Comparison of ENCODE assay signal across 9 cellular contexts in genomic region chr1:27137544-27138075, GRCh38. TPM values are rescaled to one million over a fixed set of nuclear protein-coding genes. Genes with fewer than 3 reads are reported as not detected.
DNase-seq lines count a peak whose midpoint lies in the region; ATAC-seq and TF ChIP-seq lines count a peak whose summit lies in the region.
"Had no signal": no experiment of that assay in that cellular context is flagged by ENCODE, and none has a peak within 500 bp of the region (broad histone marks: within the 10 kb centered on the region; RNA-seq: fewer than 3 reads in every experiment).

No MANE protein-coding gene starts in this region.

- no peak for ATAC-seq in GM23338
- peak; percentile 26 to 70 (median 50) for ATAC-seq in heart right ventricle
- no peak for ATAC-seq in HG03342 (IDR thresholded peaks at IDR 0.05; ENCODE audit: unreplicated experiment)

- no peak overlapping the region for H2AFZ ChIP-seq in GM23338

- H3K4me1 ChIP-seq in GM23338 (ENCODE audit: insufficient read depth) (peaks cover 39% of the 10 kb centered on the region), heart right ventricle (peaks cover 21 to 99% (median 78%) of the 10 kb centered on the region in 9 donors), sigmoid colon (peaks cover 0 to 83% (median 59%) of the 10 kb centered on the region in 4 donors)

- TF ChIP-seq CTCF in GM23338 (conservative IDR thresholded peaks at IDR 0.05; ENCODE audit: low read depth in 2 of 2) (no peak), heart right ventricle (IDR thresholded peaks at IDR 0.05) (no peak), sigmoid colon (IDR thresholded peaks at IDR 0.05) (no peak), glutamatergic neuron (IDR thresholded peaks at IDR 0.05; ENCODE audit: partially characterized antibody, unreplicated experiment) (no peak)

- no peak overlapping the region for H3K4me3 Mint-ChIP-seq in GM23338
- H3K4me3 Mint-ChIP-seq in glutamatergic neuron (ENCODE audit: unreplicated experiment): no peak overlapping the region

- 65 to 70% methylated on average over 11 of the region's 11 CpGs for WGBS in heart right ventricle, 2 donors
- 53 to 73% methylated on average over 11 of the region's 11 CpGs for WGBS in sigmoid colon, 2 donors

- H3K36me3 ChIP-seq in GM23338 (ENCODE audit: insufficient read depth): 0 out of 2 replicates have a peak, but pooled peaks cover 5% of the 10 kb centered on the region
- peaks cover 0 to 6% (median 0%) of the 10 kb centered on the region in 9 donors for H3K36me3 ChIP-seq in heart right ventricle
- no peaks in the 10 kb centered on the region for H3K36me3 ChIP-seq in sigmoid colon

- H3K4me1 Mint-ChIP-seq in GM23338 (peaks cover 48% of the 10 kb centered on the region), glutamatergic neuron (ENCODE audit: low read depth, unreplicated experiment) (peaks cover 20% of the 10 kb centered on the region)

- peak overlapping the region; percentile 43; the same call in 1 of the 2 replicates for H3K4me2 ChIP-seq in GM23338

- H3K36me3 Mint-ChIP-seq in GM23338 (ENCODE audit: low read depth) (no peaks in the 10 kb centered on the region), glutamatergic neuron (ENCODE audit: unreplicated experiment) (no peaks in the 10 kb centered on the region)

- intact Hi-C loops in heart right ventricle (cut with DNase I) (no loop called here), sigmoid colon (cut with DNase I) (no loop called here)

- H4K20me1 ChIP-seq in GM23338 (replicated peaks; ENCODE audit: insufficient read depth): no peaks in the 10 kb centered on the region; the same call in 1 of the 2 replicates

- H3K27me3 Mint-ChIP-seq in GM23338 (ENCODE audit: insufficient read depth, low read depth, poor library complexity) (peaks cover 11% of the 10 kb centered on the region), glutamatergic neuron (ENCODE audit: unreplicated experiment) (peaks cover 3% of the 10 kb centered on the region)

- peaks cover 36% of the 10 kb centered on the region for H3K79me2 ChIP-seq in GM23338 (replicated peaks; ENCODE audit: insufficient read depth)

- H3K9me2 ChIP-seq in GM23338 (ENCODE audit: insufficient read depth): no peaks in the 10 kb centered on the region

- H3K9me3 Mint-ChIP-seq in GM23338: no peaks in the 10 kb centered on the region; the same call in 2 of the 3 replicates
- peaks cover 1% of the 10 kb centered on the region for H3K9me3 Mint-ChIP-seq in glutamatergic neuron (ENCODE audit: unreplicated experiment)

- H3K27me3 ChIP-seq in GM23338 (ENCODE audit: insufficient read depth) (no peaks in the 10 kb centered on the region), heart right ventricle (no peaks in the 10 kb centered on the region), sigmoid colon (no peaks in the 10 kb centered on the region)

- TF ChIP-seq POLR2A in sigmoid colon (IDR thresholded peaks at IDR 0.05): no peak

- H3K27ac ChIP-seq in GM23338 (ENCODE audit: low read depth) (no peak overlapping the region), heart right ventricle (peak overlapping the region; percentile 9 to 92 (median 52)), sigmoid colon (peak overlapping the region in 3 of 4 donors; percentile 34 to 48 (median 47))

- H3K4me3 ChIP-seq in GM23338 (no peak overlapping the region), heart right ventricle (peak overlapping the region in 1 of 10 donors; percentile 4), sigmoid colon (no peak overlapping the region)

- no peaks in the 10 kb centered on the region for H3K9me3 ChIP-seq in heart right ventricle
- no peaks in the 10 kb centered on the region for H3K9me3 ChIP-seq in sigmoid colon

- H3F3A ChIP-seq in GM23338 (replicated peaks; ENCODE audit: low read depth): no peaks in the 10 kb centered on the region; the same call in 1 of the 2 replicates

- H3K27ac Mint-ChIP-seq in GM23338: no peak overlapping the region
- H3K27ac Mint-ChIP-seq in glutamatergic neuron (ENCODE audit: unreplicated experiment): no peak overlapping the region

- TF ChIP-seq EP300 in sigmoid colon (IDR thresholded peaks at IDR 0.05): no peak

- DNase-seq in GM23338 (ENCODE audit: low spot score): no peak
- DNase-seq in activated CD4-positive, alpha-beta T cell treated with anti-CD3 and anti-CD28 coated beads, Interleukin-2, amount 50 U/mL, for 48 hours: peak; percentile 29 to 41
- peak in 1 of 2 donors; percentile 39 for DNase-seq in heart right ventricle
- no peak for DNase-seq in sigmoid colon
- DNase-seq in inferior parietal cortex (ENCODE audit: extremely low spot score): no peak
- DNase-seq in NOMO-1 treated with dmso at 0.1 percent for 144 hours (lab: John Stamatoyannopoulos, UW; ENCODE audit: unreplicated experiment): no peak
- no peak for DNase-seq in glutamatergic neuron
- DNase-seq: NCI-H2081 treated with DMSO at 0.1 percent for 48 hours had no signal

TF ChIP-seq in GM23338, 12 proteins besides CTCF, POLR2A, EP300 and RAD21:
- TF ChIP-seq, protein P1, sequence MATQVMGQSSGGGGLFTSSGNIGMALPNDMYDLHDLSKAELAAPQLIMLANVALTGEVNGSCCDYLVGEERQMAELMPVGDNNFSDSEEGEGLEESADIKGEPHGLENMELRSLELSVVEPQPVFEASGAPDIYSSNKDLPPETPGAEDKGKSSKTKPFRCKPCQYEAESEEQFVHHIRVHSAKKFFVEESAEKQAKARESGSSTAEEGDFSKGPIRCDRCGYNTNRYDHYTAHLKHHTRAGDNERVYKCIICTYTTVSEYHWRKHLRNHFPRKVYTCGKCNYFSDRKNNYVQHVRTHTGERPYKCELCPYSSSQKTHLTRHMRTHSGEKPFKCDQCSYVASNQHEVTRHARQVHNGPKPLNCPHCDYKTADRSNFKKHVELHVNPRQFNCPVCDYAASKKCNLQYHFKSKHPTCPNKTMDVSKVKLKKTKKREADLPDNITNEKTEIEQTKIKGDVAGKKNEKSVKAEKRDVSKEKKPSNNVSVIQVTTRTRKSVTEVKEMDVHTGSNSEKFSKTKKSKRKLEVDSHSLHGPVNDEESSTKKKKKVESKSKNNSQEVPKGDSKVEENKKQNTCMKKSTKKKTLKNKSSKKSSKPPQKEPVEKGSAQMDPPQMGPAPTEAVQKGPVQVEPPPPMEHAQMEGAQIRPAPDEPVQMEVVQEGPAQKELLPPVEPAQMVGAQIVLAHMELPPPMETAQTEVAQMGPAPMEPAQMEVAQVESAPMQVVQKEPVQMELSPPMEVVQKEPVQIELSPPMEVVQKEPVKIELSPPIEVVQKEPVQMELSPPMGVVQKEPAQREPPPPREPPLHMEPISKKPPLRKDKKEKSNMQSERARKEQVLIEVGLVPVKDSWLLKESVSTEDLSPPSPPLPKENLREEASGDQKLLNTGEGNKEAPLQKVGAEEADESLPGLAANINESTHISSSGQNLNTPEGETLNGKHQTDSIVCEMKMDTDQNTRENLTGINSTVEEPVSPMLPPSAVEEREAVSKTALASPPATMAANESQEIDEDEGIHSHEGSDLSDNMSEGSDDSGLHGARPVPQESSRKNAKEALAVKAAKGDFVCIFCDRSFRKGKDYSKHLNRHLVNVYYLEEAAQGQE (IDR thresholded peaks at IDR 0.05; ENCODE audit: unreplicated experiment): no peak
- no peak for TF ChIP-seq EZH2phosphoT487 (IDR thresholded peaks at IDR 0.05; ENCODE audit: unreplicated experiment)
- TF ChIP-seq ZNF114 (CRISPR knock-in tag; IDR thresholded peaks at IDR 0.05): no peak
- no peak for TF ChIP-seq ETS1 (IDR thresholded peaks at IDR 0.05)
- TF ChIP-seq STAT1 (IDR thresholded peaks at IDR 0.05; ENCODE audit: unreplicated experiment): no peak
- no peak for TF ChIP-seq CREB1 (CRISPR knock-in tag; IDR thresholded peaks at IDR 0.05; ENCODE audit: low read depth)
- TF ChIP-seq JUNB (IDR thresholded peaks at IDR 0.05; ENCODE audit: unreplicated experiment): no peak
- TF ChIP-seq NANOG (IDR thresholded peaks at IDR 0.05; ENCODE audit: borderline replicate concordance): no peak

RNA-seq across cellular contexts. Expression of gene SLC9A1, which starts 17.3 kb away (rescaled TPM):
- 22.3 and 23.3 TPM in 2 replicates for total RNA-seq in GM23338 (2014; rRNA removed; shearing (Covaris generic))
- polyA plus RNA-seq in GM23338 (2016; fragmentation: Nextera tagmentation; extraction: Ambion mirVana) (10.4 and 10.5 TPM in 2 replicates), heart right ventricle (10 to 100 TPM; 11.3 TPM), sigmoid colon (10 to 100 TPM in 2 of 3 donors, 1 to 10 TPM in 1; 6.0 to 64.4 (median 10.6) TPM)
- total RNA-seq in heart right ventricle (10 to 100 TPM in 9 of 10 donors, 1 to 10 TPM in 1; 9.4 to 34.4 (median 22.1) TPM), sigmoid colon (10 to 100 TPM; 11.4 to 25.2 (median 13.3) TPM), glutamatergic neuron (ENCODE audit: unreplicated experiment) (16.7 TPM)

Comparison
In these comparisons a context has a peak if more than half of its experiments do, and no peak if none do; other contexts are left out.
1. ATAC-seq: peak in heart right ventricle (8 of 8); none in GM23338 (single experiment) and HG03342 (single experiment).
2. DNase-seq: peak in activated CD4-positive, alpha-beta T cell treated with anti-CD3 and anti-CD28 coated beads, Interleukin-2, amount 50 U/mL, for 48 hours (2 of 2); none in GM23338 (single experiment), sigmoid colon (single experiment), inferior parietal cortex (single experiment), NOMO-1 treated with dmso at 0.1 percent for 144 hours (single experiment) and glutamatergic neuron (single experiment).